Comparison of ENCODE assay signal across 2 cellular contexts in the genomic region with DNA sequence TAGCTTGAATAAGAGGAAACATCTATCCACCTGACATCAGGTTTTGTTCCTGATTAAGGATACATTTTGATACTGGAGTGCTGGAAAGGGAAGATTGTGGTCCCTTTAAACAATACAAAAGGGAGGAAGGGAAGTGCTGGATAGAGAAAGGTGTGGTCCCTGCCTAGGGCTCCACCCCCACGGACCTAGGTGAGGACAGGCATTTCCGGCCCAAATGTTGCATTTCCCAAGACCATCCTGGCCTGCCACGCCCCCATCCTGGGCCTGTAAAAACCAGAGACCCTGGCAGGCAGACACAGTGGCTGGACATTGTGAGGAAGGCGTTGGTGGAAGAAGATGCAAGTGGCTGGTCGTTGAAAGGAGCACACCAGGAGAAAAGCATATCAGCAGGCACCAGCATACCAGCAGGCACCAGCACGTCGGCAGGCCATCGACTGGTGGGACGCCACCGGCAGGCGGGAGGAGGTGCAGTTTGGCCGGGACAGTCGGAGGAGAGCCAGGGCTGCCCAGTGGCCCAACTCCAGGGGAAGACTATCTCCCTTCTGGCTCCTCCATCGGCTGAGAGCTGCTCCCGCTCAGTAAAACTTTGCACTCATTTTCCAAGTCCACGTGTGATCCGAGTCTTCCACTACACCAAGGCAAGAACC.
TF ChIP-seq lines count a peak whose summit lies in the region.

No MANE protein-coding gene starts in this region.

TF ChIP-seq in GM23338, 12 proteins besides CTCF, POLR2A, EP300 and RAD21 (continued from another document):
- TF ChIP-seq, protein P1, sequence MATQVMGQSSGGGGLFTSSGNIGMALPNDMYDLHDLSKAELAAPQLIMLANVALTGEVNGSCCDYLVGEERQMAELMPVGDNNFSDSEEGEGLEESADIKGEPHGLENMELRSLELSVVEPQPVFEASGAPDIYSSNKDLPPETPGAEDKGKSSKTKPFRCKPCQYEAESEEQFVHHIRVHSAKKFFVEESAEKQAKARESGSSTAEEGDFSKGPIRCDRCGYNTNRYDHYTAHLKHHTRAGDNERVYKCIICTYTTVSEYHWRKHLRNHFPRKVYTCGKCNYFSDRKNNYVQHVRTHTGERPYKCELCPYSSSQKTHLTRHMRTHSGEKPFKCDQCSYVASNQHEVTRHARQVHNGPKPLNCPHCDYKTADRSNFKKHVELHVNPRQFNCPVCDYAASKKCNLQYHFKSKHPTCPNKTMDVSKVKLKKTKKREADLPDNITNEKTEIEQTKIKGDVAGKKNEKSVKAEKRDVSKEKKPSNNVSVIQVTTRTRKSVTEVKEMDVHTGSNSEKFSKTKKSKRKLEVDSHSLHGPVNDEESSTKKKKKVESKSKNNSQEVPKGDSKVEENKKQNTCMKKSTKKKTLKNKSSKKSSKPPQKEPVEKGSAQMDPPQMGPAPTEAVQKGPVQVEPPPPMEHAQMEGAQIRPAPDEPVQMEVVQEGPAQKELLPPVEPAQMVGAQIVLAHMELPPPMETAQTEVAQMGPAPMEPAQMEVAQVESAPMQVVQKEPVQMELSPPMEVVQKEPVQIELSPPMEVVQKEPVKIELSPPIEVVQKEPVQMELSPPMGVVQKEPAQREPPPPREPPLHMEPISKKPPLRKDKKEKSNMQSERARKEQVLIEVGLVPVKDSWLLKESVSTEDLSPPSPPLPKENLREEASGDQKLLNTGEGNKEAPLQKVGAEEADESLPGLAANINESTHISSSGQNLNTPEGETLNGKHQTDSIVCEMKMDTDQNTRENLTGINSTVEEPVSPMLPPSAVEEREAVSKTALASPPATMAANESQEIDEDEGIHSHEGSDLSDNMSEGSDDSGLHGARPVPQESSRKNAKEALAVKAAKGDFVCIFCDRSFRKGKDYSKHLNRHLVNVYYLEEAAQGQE (IDR thresholded peaks at IDR 0.05; ENCODE audit: unreplicated experiment) = no peak
- TF ChIP-seq JUNB (IDR thresholded peaks at IDR 0.05; ENCODE audit: unreplicated experiment) = no peak
TF ChIP-seq in GM23338: peak in this region for 0.

TF ChIP-seq in WTC11, 78 proteins besides CTCF, POLR2A, EP300 and RAD21 (continued from another document):
- TF ChIP-seq, protein P2, sequence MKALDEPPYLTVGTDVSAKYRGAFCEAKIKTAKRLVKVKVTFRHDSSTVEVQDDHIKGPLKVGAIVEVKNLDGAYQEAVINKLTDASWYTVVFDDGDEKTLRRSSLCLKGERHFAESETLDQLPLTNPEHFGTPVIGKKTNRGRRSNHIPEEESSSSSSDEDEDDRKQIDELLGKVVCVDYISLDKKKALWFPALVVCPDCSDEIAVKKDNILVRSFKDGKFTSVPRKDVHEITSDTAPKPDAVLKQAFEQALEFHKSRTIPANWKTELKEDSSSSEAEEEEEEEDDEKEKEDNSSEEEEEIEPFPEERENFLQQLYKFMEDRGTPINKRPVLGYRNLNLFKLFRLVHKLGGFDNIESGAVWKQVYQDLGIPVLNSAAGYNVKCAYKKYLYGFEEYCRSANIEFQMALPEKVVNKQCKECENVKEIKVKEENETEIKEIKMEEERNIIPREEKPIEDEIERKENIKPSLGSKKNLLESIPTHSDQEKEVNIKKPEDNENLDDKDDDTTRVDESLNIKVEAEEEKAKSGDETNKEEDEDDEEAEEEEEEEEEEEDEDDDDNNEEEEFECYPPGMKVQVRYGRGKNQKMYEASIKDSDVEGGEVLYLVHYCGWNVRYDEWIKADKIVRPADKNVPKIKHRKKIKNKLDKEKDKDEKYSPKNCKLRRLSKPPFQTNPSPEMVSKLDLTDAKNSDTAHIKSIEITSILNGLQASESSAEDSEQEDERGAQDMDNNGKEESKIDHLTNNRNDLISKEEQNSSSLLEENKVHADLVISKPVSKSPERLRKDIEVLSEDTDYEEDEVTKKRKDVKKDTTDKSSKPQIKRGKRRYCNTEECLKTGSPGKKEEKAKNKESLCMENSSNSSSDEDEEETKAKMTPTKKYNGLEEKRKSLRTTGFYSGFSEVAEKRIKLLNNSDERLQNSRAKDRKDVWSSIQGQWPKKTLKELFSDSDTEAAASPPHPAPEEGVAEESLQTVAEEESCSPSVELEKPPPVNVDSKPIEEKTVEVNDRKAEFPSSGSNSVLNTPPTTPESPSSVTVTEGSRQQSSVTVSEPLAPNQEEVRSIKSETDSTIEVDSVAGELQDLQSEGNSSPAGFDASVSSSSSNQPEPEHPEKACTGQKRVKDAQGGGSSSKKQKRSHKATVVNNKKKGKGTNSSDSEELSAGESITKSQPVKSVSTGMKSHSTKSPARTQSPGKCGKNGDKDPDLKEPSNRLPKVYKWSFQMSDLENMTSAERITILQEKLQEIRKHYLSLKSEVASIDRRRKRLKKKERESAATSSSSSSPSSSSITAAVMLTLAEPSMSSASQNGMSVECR (CRISPR knock-in tag; IDR thresholded peaks at IDR 0.05; ENCODE audit: borderline replicate concordance) = no peak
- no peak for TF ChIP-seq ZNF416 (CRISPR knock-in tag; IDR thresholded peaks at IDR 0.05)
TF ChIP-seq in WTC11: peak in this region for 0.
